8 cellular contexts compared by ENCODE assay signal in genomic region chr11:47213985-47214564, GRCh38. TPM values are rescaled to one million over a fixed set of nuclear protein-coding genes. Genes with fewer than 3 reads are reported as not detected.
DNase-seq lines count a peak whose midpoint lies in the region; TF ChIP-seq lines count a peak whose summit lies in the region.

No MANE protein-coding gene starts in this region.

- no peak overlapping the region for H4K91ac ChIP-seq in H9 (ENCODE audit: insufficient read length, low read depth, low read length)

- no peak overlapping the region for H4K5ac ChIP-seq in H9 (ENCODE audit: insufficient read length, low read depth, low read length)

- no peak overlapping the region for H4K8ac ChIP-seq in H9 (replicated peaks; ENCODE audit: insufficient read length, low read depth, low read length)

- H3K27ac Mint-ChIP-seq in H9 = peak overlapping the region; percentile 75 to 96 (median 81); a peak in 5 of 7 replicates
- peak overlapping the region; percentile 100 for H3K27ac Mint-ChIP-seq in activated naive CD4-positive, alpha-beta T cell treated with anti-CD3 and anti-CD28 coated beads, Interleukin-2, amount 10 ng/mL, durations not matched to agents 7 days and 5 days

- no peaks in the 10 kb centered on the region for H3K27me3 Mint-ChIP-seq in H9 (ENCODE audit: low read depth)
- H3K27me3 Mint-ChIP-seq in activated naive CD4-positive, alpha-beta T cell treated with anti-CD3 and anti-CD28 coated beads, Interleukin-2, amount 10 ng/mL, durations not matched to agents 7 days and 5 days = peaks cover 10% of the 10 kb centered on the region

- no peak overlapping the region for H2AFZ ChIP-seq in H9 (ENCODE audit: low read length)

- no peak overlapping the region for H2BK15ac ChIP-seq in H9 (ENCODE audit: low read depth, low read length)

- H3K9me3 Mint-ChIP-seq in H9 = no peaks in the 10 kb centered on the region
- no peaks in the 10 kb centered on the region for H3K9me3 Mint-ChIP-seq in activated naive CD4-positive, alpha-beta T cell treated with anti-CD3 and anti-CD28 coated beads, Interleukin-2, amount 10 ng/mL, durations not matched to agents 7 days and 5 days

- H3K79me2 ChIP-seq in H9 (ENCODE audit: insufficient read depth, low read length) = peaks cover 2% of the 10 kb centered on the region; the same call in 1 of the 2 replicates

- peak; percentile 90 for DNase-seq in ELF-1 (ENCODE audit: low read depth, low spot score)
- peak; percentile 94 for DNase-seq in H9
- peak; percentile 98 for DNase-seq in MG63
- peak; percentile 89 to 92 for DNase-seq in SJSA1 (ENCODE audit: low read depth in 1 of 2, low spot score in 2 of 2)
- DNase-seq in activated naive CD4-positive, alpha-beta T cell treated with anti-CD3 and anti-CD28 coated beads, Interleukin-2, amount 10 ng/mL, durations not matched to agents 7 days and 5 days = peak; percentile 92
- peak; percentile 93 for DNase-seq in germinal center (ENCODE audit: low spot score)
- DNase-seq in nucleus accumbens (lab: John Stamatoyannopoulos, UW) = peak; percentile 49 to 96 (median 88)

- peaks cover 28 to 29% of the 10 kb centered on the region in 2 experiments for H3K4me1 Mint-ChIP-seq in H9
- peaks cover 40% of the 10 kb centered on the region for H3K4me1 Mint-ChIP-seq in activated naive CD4-positive, alpha-beta T cell treated with anti-CD3 and anti-CD28 coated beads, Interleukin-2, amount 10 ng/mL, durations not matched to agents 7 days and 5 days

- H2BK5ac ChIP-seq in H9 (ENCODE audit: insufficient read length, low read length) = no peak overlapping the region

- WGBS in H9 (ENCODE audit: extremely low coverage, insufficient read length, low lambda C conversion rate) = no CpG with 5 or more reads among the region's 20 CpGs

- H2BK120ac ChIP-seq in H9 (ENCODE audit: low read depth, low read length, poor library complexity, severe bottlenecking) = no peak overlapping the region

- H3K27ac ChIP-seq in H9 (ENCODE audit: insufficient read length, low read depth, low read length) = no peak overlapping the region
- peak overlapping the region; percentile 86 for H3K27ac ChIP-seq in SJSA1
- peak overlapping the region; percentile 95 for H3K27ac ChIP-seq in temporal lobe (ENCODE audit: low read depth, low read length)

- H2BK12ac ChIP-seq in H9 (ENCODE audit: insufficient read length, low read depth, low read length) = peak overlapping the region; percentile 75

- H3K4me1 ChIP-seq in H9 (ENCODE audit: insufficient read depth, low read length) (no peaks in the 10 kb centered on the region; the same call in 1 of the 2 replicates), SJSA1 (replicated peaks) (peaks cover 25% of the 10 kb centered on the region)

- H3K9me3 ChIP-seq in H9 (ENCODE audit: control insufficient read depth, low read depth, low read length) (no peaks in the 10 kb centered on the region), MG63 (no peaks in the 10 kb centered on the region), SJSA1 (replicated peaks) (no peaks in the 10 kb centered on the region)

- peak overlapping the region; percentile 90 for H3K4me2 ChIP-seq in H9 (ENCODE audit: insufficient read depth, insufficient read length, low read length)

- peaks cover 3% of the 10 kb centered on the region; the same call in 1 of the 2 replicates for H3K36me3 ChIP-seq in MG63
- peaks cover 15% of the 10 kb centered on the region for H3K36me3 ChIP-seq in SJSA1

- H3K23ac ChIP-seq in H9 (ENCODE audit: insufficient read length, low read depth, low read length) = no peak overlapping the region

- peak overlapping the region; percentile 55 for H3K9ac ChIP-seq in H9 (ENCODE audit: extremely low read depth, insufficient read length, low read length)

- no peak overlapping the region for H2BK20ac ChIP-seq in H9 (ENCODE audit: low read depth, low read length, poor library complexity, severe bottlenecking)

- no peak overlapping the region; the same call in 1 of the 2 replicates for H3K4ac ChIP-seq in H9 (ENCODE audit: low read depth, low read length)

- CTCF ChIA-PET in activated naive CD4-positive, alpha-beta T cell treated with anti-CD3 and anti-CD28 coated beads, Interleukin-2, amount 10 ng/mL, durations not matched to agents 7 days and 5 days (lab: Charles Lee) = interaction anchor here (1.1 to 3.9 kb wide), 5 partner anchors 20 to 45 kb away, joined by 3 to 32 read pairs (median 6); partner anchors contain the start of gene ACP2

- H3K14ac ChIP-seq in H9 (ENCODE audit: insufficient read depth, low read length) = peak overlapping the region; percentile 91

- peak overlapping the region; percentile 67 to 85 for H3K4me3 Mint-ChIP-seq in H9
- peak overlapping the region; percentile 97 for H3K4me3 Mint-ChIP-seq in activated naive CD4-positive, alpha-beta T cell treated with anti-CD3 and anti-CD28 coated beads, Interleukin-2, amount 10 ng/mL, durations not matched to agents 7 days and 5 days

- no peak for TF ChIP-seq CTCF in H9 (conservative IDR thresholded peaks at IDR 0.05)

- peak overlapping the region; percentile 84 for H3K18ac ChIP-seq in H9 (ENCODE audit: insufficient read length, low read depth, low read length)

- H3T11ph ChIP-seq in H9 (ENCODE audit: low read length) = no peak overlapping the region

- peak overlapping the region; percentile 60 for H3K4me3 ChIP-seq in MG63
- H3K4me3 ChIP-seq in SJSA1 = peak overlapping the region; percentile 45

- no peak overlapping the region for H3K56ac ChIP-seq in H9 (ENCODE audit: insufficient read length, low read depth, low read length)

- peaks cover 0 to 17% (median 10%) of the 10 kb centered on the region in 3 experiments; a peak in 5 of 7 replicates for H3K36me3 Mint-ChIP-seq in H9 (ENCODE audit: insufficient read depth in 1 of 3, low read depth in 3 of 3)
- H3K36me3 Mint-ChIP-seq in activated naive CD4-positive, alpha-beta T cell treated with anti-CD3 and anti-CD28 coated beads, Interleukin-2, amount 10 ng/mL, durations not matched to agents 7 days and 5 days = peaks cover 29% of the 10 kb centered on the region

- no peaks in the 10 kb centered on the region for H3K79me1 ChIP-seq in H9 (ENCODE audit: insufficient read depth, low read depth, low read length, poor library complexity, severe bottlenecking)

- H3K27me3 ChIP-seq in H9 (ENCODE audit: insufficient read depth, low read length) = no peaks in the 10 kb centered on the region
- H3K27me3 ChIP-seq in MG63 = no peaks in the 10 kb centered on the region
- H3K27me3 ChIP-seq in SJSA1 (replicated peaks) = no peaks in the 10 kb centered on the region

- peaks cover 20% of the 10 kb centered on the region for H3K23me2 ChIP-seq in H9 (ENCODE audit: insufficient read length, low read depth, low read length, poor library complexity, severe bottlenecking)

- H2AK5ac ChIP-seq in H9 (ENCODE audit: insufficient read length, low read length) = no peak overlapping the region

- no peaks in the 10 kb centered on the region for H4K20me1 ChIP-seq in H9 (ENCODE audit: control insufficient read depth, insufficient read depth, insufficient read length)

RNA-seq across cellular contexts. Expression of gene DDB2, which starts 0.7 kb away (rescaled TPM):
- total RNA-seq in H9 (2021) (65.0 and 67.0 TPM in 2 replicates), temporal lobe (6.6 TPM)
- total RNA-seq in MG63 (2014; rRNA removed; shearing (Covaris generic); ENCODE audit: low replicate concordance) = 13.9 and 20.0 TPM in 2 replicates
- total RNA-seq in SJSA1 (2014; rRNA removed; shearing (Covaris generic)) = 41.3 and 63.5 TPM in 2 replicates

RNA-seq across cellular contexts. Expression of gene PACSIN3, which starts 27.8 kb away (rescaled TPM):
- total RNA-seq in H9 (2021) = 62.2 and 63.0 TPM in 2 replicates
- 59.8 and 92.5 TPM in 2 replicates for total RNA-seq in MG63 (2014; rRNA removed; shearing (Covaris generic); ENCODE audit: low replicate concordance)
- total RNA-seq in SJSA1 (2014; rRNA removed; shearing (Covaris generic)) = 18.8 and 23.2 TPM in 2 replicates
- total RNA-seq in temporal lobe = 3.4 TPM

RNA-seq across cellular contexts. Expression of gene ACP2, which starts 34.5 kb away (rescaled TPM):
- total RNA-seq in H9 (2021) = 29.3 and 29.5 TPM in 2 replicates
- total RNA-seq in MG63 (2014; rRNA removed; shearing (Covaris generic); ENCODE audit: low replicate concordance) = 9.6 and 42.7 TPM in 2 replicates
- total RNA-seq in SJSA1 (2014; rRNA removed; shearing (Covaris generic)) = 29.8 and 34.4 TPM in 2 replicates
- 17.2 TPM for total RNA-seq in temporal lobe

RNA-seq across cellular contexts. Expression of gene ARFGAP2, which starts 37.4 kb away (rescaled TPM):
- 65.1 and 72.3 TPM in 2 replicates for total RNA-seq in H9 (2021)
- 71.0 and 92.8 TPM in 2 replicates for total RNA-seq in MG63 (2014; rRNA removed; shearing (Covaris generic); ENCODE audit: low replicate concordance)
- total RNA-seq in SJSA1 (2014; rRNA removed; shearing (Covaris generic)) = 58.5 and 134 TPM in 2 replicates
- 79.4 TPM for total RNA-seq in temporal lobe

RNA-seq across cellular contexts. Expression of gene NR1H3, which starts 43.7 kb away (rescaled TPM):
- total RNA-seq in H9 (2021) (25.2 and 26.3 TPM in 2 replicates), temporal lobe (5.7 TPM)
- 11.3 and 12.6 TPM in 2 replicates for total RNA-seq in MG63 (2014; rRNA removed; shearing (Covaris generic); ENCODE audit: low replicate concordance)
- total RNA-seq in SJSA1 (2014; rRNA removed; shearing (Covaris generic)) = 11.1 and 11.8 TPM in 2 replicates
